14 cellular contexts compared by ENCODE assay signal in the genomic region with DNA sequence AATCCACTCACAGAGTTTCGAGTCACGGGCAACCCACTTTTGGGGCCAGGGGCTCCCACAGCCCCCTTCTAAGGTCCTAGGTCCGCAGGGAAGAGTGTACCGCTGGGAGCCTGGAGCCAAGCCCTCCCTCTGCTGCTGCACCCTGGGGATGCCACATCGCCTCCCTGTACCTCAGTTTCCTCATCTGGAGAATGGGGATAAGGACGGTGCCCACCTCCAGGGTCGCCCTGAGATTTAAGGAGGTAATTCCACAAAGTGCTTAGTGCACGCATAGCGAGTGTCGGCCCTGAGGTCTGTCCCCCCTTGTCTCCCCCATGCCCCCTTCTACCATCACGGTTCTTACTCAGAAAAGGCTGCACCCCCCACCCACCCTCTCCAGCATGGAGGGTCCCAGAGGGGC. TPM values are rescaled to one million over a fixed set of nuclear protein-coding genes. Genes with fewer than 3 reads are reported as not detected.
A peak's percentile ranks its signal among the peaks of the same experiment; 100 is the strongest.
DNase-seq lines count a peak whose midpoint lies in the region; ATAC-seq and TF ChIP-seq lines count a peak whose summit lies in the region.
"Had no signal": no experiment of that assay in that cellular context is flagged by ENCODE, and none has a peak within 500 bp of the region (broad histone marks: within the 10 kb centered on the region; RNA-seq: fewer than 3 reads in every experiment).

No MANE protein-coding gene starts in this region.

- H3K4me2 ChIP-seq in hepatocyte, result no peak overlapping the region
- no peak overlapping the region for H3K4me2 ChIP-seq in osteoblast (ENCODE audit: insufficient read depth, low read length)
- H3K4me2 ChIP-seq: KMS-11 had no signal

- no peaks in the 10 kb centered on the region for H3K9me2 ChIP-seq in hepatocyte (replicated peaks; ENCODE audit: insufficient read depth)

- H3K4me1 ChIP-seq in A673 (ENCODE audit: insufficient read depth, low read length, poor library complexity, severe bottlenecking) (peaks cover 57% of the 10 kb centered on the region), Panc1 (ENCODE audit: control insufficient read depth, insufficient read depth, low read length) (peaks cover 71% of the 10 kb centered on the region), hepatocyte (ENCODE audit: insufficient read depth) (peaks cover 34% of the 10 kb centered on the region), osteoblast (ENCODE audit: insufficient read depth, low read length) (peaks cover 7% of the 10 kb centered on the region)

- DNase-seq in A673 (ENCODE audit: low spot score) (no peak), Panc1 (ENCODE audit: low read depth, low spot score) (no peak), hepatocyte (ENCODE audit: low spot score) (no peak), osteoblast (ENCODE audit: insufficient read length, low spot score, missing footprints) (peak; percentile 70), erythroblast (lab: John Stamatoyannopoulos, UW) (no peak), NCI-H345 treated with DMSO at 0.1 percent for 48 hours (lab: John Stamatoyannopoulos, UW; ENCODE audit: unreplicated experiment) (no peak)
- DNase-seq: GF-D8, HFFc6, NCI-H1092 treated with DMSO at 0.1 percent for 48 hours, NCI-H2081 treated with DMSO at 0.1 percent for 48 hours, Peyer's patch had no signal

- peaks cover 98% of the 10 kb centered on the region for H3K79me2 ChIP-seq in hepatocyte
- H3K79me2 ChIP-seq in osteoblast (ENCODE audit: insufficient read depth, low read length), result peaks cover 85% of the 10 kb centered on the region

- TF ChIP-seq CTCF in A673 (conservative IDR thresholded peaks at IDR 0.05; ENCODE audit: low read depth, low read length) (no peak), Panc1 (IDR thresholded peaks at IDR 0.05) (no peak), hepatocyte (IDR thresholded peaks at IDR 0.05; ENCODE audit: poor library complexity) (no peak), osteoblast (IDR thresholded peaks at IDR 0.05; ENCODE audit: extremely low read depth, low read depth, low read length) (no peak)

- H3K27ac ChIP-seq in A673 (ENCODE audit: low read depth, low read length, poor library complexity, severe bottlenecking) (peak overlapping the region; percentile 78), Panc1 (ENCODE audit: low read length) (0 out of 2 replicates have a peak overlapping the region, but pooled peaks have one; percentile 52), hepatocyte (peak overlapping the region; percentile 69), osteoblast (ENCODE audit: low read depth, low read length) (no peak overlapping the region)
- H3K27ac ChIP-seq: C4-2B, KMS-11, Peyer's patch had no signal

- H3K36me3 ChIP-seq in A673 (ENCODE audit: insufficient read depth, low read length, poor library complexity, severe bottlenecking) (peaks cover 4% of the 10 kb centered on the region), Panc1 (ENCODE audit: control insufficient read depth, insufficient read depth, low read length) (no peaks in the 10 kb centered on the region), hepatocyte (replicated peaks; ENCODE audit: insufficient read depth, low read depth) (no peaks in the 10 kb centered on the region), osteoblast (ENCODE audit: insufficient read depth, low read length) (peaks cover 4% of the 10 kb centered on the region)

- ATAC-seq in Panc1, result no peak
- ATAC-seq in GM18498 (IDR thresholded peaks at IDR 0.05; ENCODE audit: unreplicated experiment), result no peak

- POLR2A ChIA-PET in A673 (lab: Charles Lee; ENCODE audit: low non-redundant PET) (no interaction called here), Panc1 (lab: Charles Lee) (interaction anchor here (0.5 kb wide), 1 partner anchor 13 kb away, joined by 4 read pairs; no protein-coding TSS in a partner anchor)

- intact Hi-C loops in A673 (cut with micrococcal nuclease; ENCODE audit: unreplicated experiment), result no loop called here
- intact Hi-C loops in Panc1 (cut with micrococcal nuclease; ENCODE audit: unreplicated experiment), result no loop called here

- BruUV-seq in A673 (replicated peaks; lab: Mats Ljungman, UMichigan) (no TSS peak), Panc1 (replicated peaks; lab: Mats Ljungman, UMichigan) (no TSS peak)

- peaks cover 5% of the 10 kb centered on the region for H3K9me3 ChIP-seq in A673 (ENCODE audit: low read depth, low read length, poor library complexity, severe bottlenecking)
- no peaks in the 10 kb centered on the region for H3K9me3 ChIP-seq in Panc1 (ENCODE audit: control insufficient read depth, insufficient read depth, low read depth, low read length)
- no peaks in the 10 kb centered on the region for H3K9me3 ChIP-seq in hepatocyte (ENCODE audit: low read depth)
- H3K9me3 ChIP-seq in osteoblast (ENCODE audit: low read depth, low read length), result no peaks in the 10 kb centered on the region
- H3K9me3 ChIP-seq: Peyer's patch had no signal

- in situ Hi-C loops in Panc1 (cut with HindIII; ENCODE audit: low pct_unique_long_range_greater_than_20kb, low sequenced_read_pairs), result no loop called here

- H3K4me3 ChIP-seq in A673 (ENCODE audit: low read depth, low read length, poor library complexity, severe bottlenecking) (no peak overlapping the region), Panc1 (ENCODE audit: low read depth in 2 of 2, low read length in 2 of 2) (no peak overlapping the region), hepatocyte (no peak overlapping the region), osteoblast (ENCODE audit: insufficient read depth, low read length) (no peak overlapping the region)
- H3K4me3 ChIP-seq: Peyer's patch had no signal

- WGBS in hepatocyte (ENCODE audit: low lambda C conversion rate, missing lambda C conversion rate), result 83% methylated on average over 11 of the region's 11 CpGs

- H2AFZ ChIP-seq in hepatocyte, result no peak overlapping the region
- no peak overlapping the region for H2AFZ ChIP-seq in osteoblast (ENCODE audit: low read length)

- no peaks in the 10 kb centered on the region for H3K27me3 ChIP-seq in A673 (replicated peaks; ENCODE audit: insufficient read depth, low read depth, low read length, poor library complexity)
- H3K27me3 ChIP-seq in Panc1 (ENCODE audit: control insufficient read depth, insufficient read depth, low read length), result no peaks in the 10 kb centered on the region
- no peaks in the 10 kb centered on the region for H3K27me3 ChIP-seq in hepatocyte
- no peaks in the 10 kb centered on the region for H3K27me3 ChIP-seq in osteoblast (ENCODE audit: insufficient read depth, low read length)
- H3K27me3 ChIP-seq: Peyer's patch had no signal

- TF ChIP-seq POLR2A in erythroblast (IDR thresholded peaks at IDR 0.05; ENCODE audit: low read length), result no peak

- CTCF ChIA-PET in A673 (lab: Charles Lee) (no interaction called here), Panc1 (lab: Charles Lee) (no interaction called here)

- H4K20me1 ChIP-seq in hepatocyte (ENCODE audit: insufficient read depth, poor library complexity, severe bottlenecking) (peaks cover 65% of the 10 kb centered on the region), osteoblast (ENCODE audit: insufficient read depth, low read length) (peaks cover 51% of the 10 kb centered on the region)

RNA-seq across cellular contexts. Expression of gene NCOR2, which starts 35.5 kb away (rescaled TPM):
- total RNA-seq in A673 (2021) (227 and 276 TPM in 2 replicates), Panc1 (2021; ENCODE audit: unreplicated experiment) (461 TPM), hepatocyte (12.9 and 40.3 TPM in 2 replicates), osteoblast (45.2 and 47.1 TPM in 2 replicates)
- polyA plus RNA-seq in Panc1 (2012; ENCODE audit: insufficient read length), result 441 TPM
- polyA plus RNA-seq in hepatocyte, result 121 and 136 TPM in 2 replicates
